In the genomic region with DNA sequence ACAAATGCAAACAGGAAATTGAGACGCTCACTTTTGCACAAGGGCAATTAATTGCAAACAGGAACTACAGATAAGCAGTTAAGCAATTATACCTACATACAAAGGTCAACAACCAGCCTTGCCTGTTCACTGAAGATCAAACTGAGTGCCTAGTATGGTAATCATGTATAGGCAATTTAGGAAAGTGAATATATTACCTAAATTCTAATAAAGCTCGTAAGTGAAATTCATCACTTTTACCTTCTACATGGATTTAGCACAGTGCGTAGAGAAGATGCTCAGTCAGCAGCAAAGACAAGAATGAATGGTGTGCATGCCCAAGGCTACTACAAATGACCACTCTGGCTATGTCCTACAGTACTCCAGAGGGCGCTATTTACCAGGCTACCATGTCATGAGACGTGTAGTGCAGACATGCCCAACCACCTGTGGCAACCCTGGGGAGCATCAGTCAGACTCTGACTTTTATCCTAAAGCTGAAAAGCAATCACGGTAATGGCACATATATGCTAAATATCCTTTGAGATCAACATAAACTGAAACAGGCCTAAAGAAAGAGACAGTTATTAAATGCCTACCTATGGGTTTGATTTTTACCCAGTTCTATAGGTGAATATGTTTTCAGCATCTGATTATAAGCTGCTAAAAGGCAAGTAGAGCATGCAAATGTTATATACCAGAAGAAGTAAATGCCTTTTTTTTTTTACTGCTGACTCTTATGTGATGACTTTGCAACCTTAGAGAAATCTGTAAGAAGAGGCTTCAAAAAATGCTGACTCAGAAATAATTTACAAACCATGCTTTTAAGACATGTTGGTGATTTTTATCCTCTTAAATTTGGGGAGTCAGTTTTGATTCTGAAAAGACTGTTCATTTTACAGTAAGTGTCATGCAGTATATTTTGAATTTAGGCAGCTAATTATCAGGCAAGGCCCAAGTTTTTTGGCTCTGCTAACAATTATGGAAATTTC, we compare ENCODE assay signal across 8 cellular contexts.
DNase-seq lines count a peak whose midpoint lies in the region; ATAC-seq and TF ChIP-seq lines count a peak whose summit lies in the region.

No MANE protein-coding gene starts in this region.

- intact Hi-C loops in activated CD4-positive, alpha-beta T cell treated with anti-CD3 and anti-CD28 coated beads, Interleukin-2, amount 10 ng/mL, durations not matched to agents 24 days and 14 days (cut with micrococcal nuclease): loop anchor here (1.0 to 2.0 kb wide), 4 partner anchors 177 to 1261 kb away; partner anchors contain the start of gene PPP3CA
- intact Hi-C loops in mucosa of descending colon (cut with DNase I, micrococcal nuclease): loop anchor here in 1 of 2 donors (10.0 kb wide), 1 partner anchor 565 kb away; no protein-coding TSS in a partner anchor
- intact Hi-C loops in stomach (cut with DNase I; ENCODE audit: low total_unique reads): loop anchor here (10.0 kb wide), 1 partner anchor 555 kb away; no protein-coding TSS in a partner anchor

- 31 to 46% (median 37%) methylated on average over 6 of the region's 6 CpGs for WGBS in stomach, 5 donors

- peaks cover 2% of the 10 kb centered on the region for H3K4me1 Mint-ChIP-seq in activated CD4-positive, alpha-beta T cell treated with anti-CD3 and anti-CD28 coated beads, Interleukin-2, amount 10 ng/mL, durations not matched to agents 24 days and 14 days

- no peaks in the 10 kb centered on the region for H3K4me1 ChIP-seq in mucosa of descending colon (ENCODE audit: low read depth)
- peaks cover 7 to 47% (median 30%) of the 10 kb centered on the region in 4 donors for H3K4me1 ChIP-seq in stomach

- no peak overlapping the region for H3K4me3 ChIP-seq in mucosa of descending colon
- no peak overlapping the region for H3K4me3 ChIP-seq in stomach

- H3K27me3 Mint-ChIP-seq in activated CD4-positive, alpha-beta T cell treated with anti-CD3 and anti-CD28 coated beads, Interleukin-2, amount 10 ng/mL, durations not matched to agents 24 days and 14 days: no peaks in the 10 kb centered on the region

- no peak for TF ChIP-seq EP300 in stomach (IDR thresholded peaks at IDR 0.05)

- no peak for TF ChIP-seq POLR2A in stomach (IDR thresholded peaks at IDR 0.05)

- H3K4me3 Mint-ChIP-seq in activated CD4-positive, alpha-beta T cell treated with anti-CD3 and anti-CD28 coated beads, Interleukin-2, amount 10 ng/mL, durations not matched to agents 24 days and 14 days: no peak overlapping the region

- H3K27me3 ChIP-seq in stomach: no peaks in the 10 kb centered on the region

- no peaks in the 10 kb centered on the region for H3K9me3 Mint-ChIP-seq in activated CD4-positive, alpha-beta T cell treated with anti-CD3 and anti-CD28 coated beads, Interleukin-2, amount 10 ng/mL, durations not matched to agents 24 days and 14 days

- H3K27ac ChIP-seq in stomach: no peak overlapping the region

- DNase-seq in CD1c-positive myeloid dendritic cell (ENCODE audit: extremely low spot score) (peak; percentile 73), NCI-H446 treated with DMSO at 0.1 percent for 48 hours (lab: John Stamatoyannopoulos, UW) (peak; percentile 15), mucosa of descending colon (peak in 2 of 3 donors; percentile 33 to 87), stomach (peak; percentile 53)
- DNase-seq in activated CD4-positive, alpha-beta T cell treated with anti-CD3 and anti-CD28 coated beads, Interleukin-2, amount 10 ng/mL, durations not matched to agents 24 days and 14 days: peak; percentile 87
- DNase-seq in effector CD8-positive, alpha-beta T cell (lab: John Stamatoyannopoulos, UW): peak; percentile 19

- H3K27ac Mint-ChIP-seq in activated CD4-positive, alpha-beta T cell treated with anti-CD3 and anti-CD28 coated beads, Interleukin-2, amount 10 ng/mL, durations not matched to agents 24 days and 14 days: no peak overlapping the region

- TF ChIP-seq CTCF in mucosa of descending colon (IDR thresholded peaks at IDR 0.05) (peak; percentile 68), stomach (IDR thresholded peaks at IDR 0.05) (peak in 4 of 7 experiments; percentile 54 to 72 (median 72))

- ATAC-seq in GM19328 (IDR thresholded peaks at IDR 0.05; ENCODE audit: unreplicated experiment) (peak; percentile 98), HG03342 (IDR thresholded peaks at IDR 0.05; ENCODE audit: unreplicated experiment) (peak; percentile 99), mucosa of descending colon (peak; percentile 100)

- H3K36me3 ChIP-seq in mucosa of descending colon (ENCODE audit: low read depth): no peaks in the 10 kb centered on the region
- H3K36me3 ChIP-seq in stomach: no peaks in the 10 kb centered on the region

- no peaks in the 10 kb centered on the region for H3K36me3 Mint-ChIP-seq in activated CD4-positive, alpha-beta T cell treated with anti-CD3 and anti-CD28 coated beads, Interleukin-2, amount 10 ng/mL, durations not matched to agents 24 days and 14 days (ENCODE audit: low read depth)

- no peaks in the 10 kb centered on the region for H3K9me3 ChIP-seq in mucosa of descending colon
- no peaks in the 10 kb centered on the region for H3K9me3 ChIP-seq in stomach

Comparison
In these comparisons a context has a peak if more than half of its experiments do, and no peak if none do; other contexts are left out.
1. DNase-seq: peak in every context shown above with its lines; median percentile 87 in activated CD4-positive, alpha-beta T cell treated with anti-CD3 and anti-CD28 coated beads, Interleukin-2, amount 10 ng/mL, durations not matched to agents 24 days and 14 days; 73 in CD1c-positive myeloid dendritic cell; 60 in mucosa of descending colon; 53 in stomach; 19 in effector CD8-positive, alpha-beta T cell; 15 in NCI-H446 treated with DMSO at 0.1 percent for 48 hours.